Comparison of ENCODE assay signal across 10 cellular contexts in genomic region chr12:79360269-79360668, GRCh38.
"Had no signal": no experiment of that assay in that cellular context is flagged by ENCODE, and none has a peak within 500 bp of the region (broad histone marks: within the 10 kb centered on the region; RNA-seq: fewer than 3 reads in every experiment).

No MANE protein-coding gene starts in this region.

- H3K4me1 Mint-ChIP-seq: neural crest cell had no signal

- DNase-seq: activated CD4-positive, alpha-beta T cell treated with anti-CD3 and anti-CD28 coated beads, Interleukin-2, amount 50 U/mL, for 1 hour; activated naive CD4-positive, alpha-beta T cell treated with anti-CD3 and anti-CD28 coated beads, Interleukin-2, amount 50 U/mL, for 16 hours; activated T-cell treated with anti-CD3 and anti-CD28 coated beads for 4 hours; brain microvascular endothelial cell; cerebellar nuclear complex; pancreas; stomach had no signal

- H3K27me3 Mint-ChIP-seq: dendritic cell treated with granulocyte-macrophage colony-stimulating factor and Interleukin-4, amounts not matched to agents 40 ng/mL and 50 ng/mL, for 4 days had no signal

- ATAC-seq: pancreas had no signal

- H3K9me3 Mint-ChIP-seq: dendritic cell treated with granulocyte-macrophage colony-stimulating factor and Interleukin-4, amounts not matched to agents 40 ng/mL and 50 ng/mL, for 4 days; T-helper 1 cell treated with Interleukin-12 subunit alpha and Interleukin-12 subunit beta and Interleukin-4 antibody, amounts not matched to agents 30 μg/mL and 1 μg/mL, for 36 hours had no signal

- H3K4me3 Mint-ChIP-seq: dendritic cell treated with granulocyte-macrophage colony-stimulating factor and Interleukin-4, amounts not matched to agents 40 ng/mL and 50 ng/mL, for 4 days; neural crest cell; T-helper 1 cell treated with Interleukin-12 subunit alpha and Interleukin-12 subunit beta and Interleukin-4 antibody, amounts not matched to agents 30 μg/mL and 1 μg/mL, for 36 hours had no signal
